Comparison of ENCODE assay signal across 11 cellular contexts in the genomic region with DNA sequence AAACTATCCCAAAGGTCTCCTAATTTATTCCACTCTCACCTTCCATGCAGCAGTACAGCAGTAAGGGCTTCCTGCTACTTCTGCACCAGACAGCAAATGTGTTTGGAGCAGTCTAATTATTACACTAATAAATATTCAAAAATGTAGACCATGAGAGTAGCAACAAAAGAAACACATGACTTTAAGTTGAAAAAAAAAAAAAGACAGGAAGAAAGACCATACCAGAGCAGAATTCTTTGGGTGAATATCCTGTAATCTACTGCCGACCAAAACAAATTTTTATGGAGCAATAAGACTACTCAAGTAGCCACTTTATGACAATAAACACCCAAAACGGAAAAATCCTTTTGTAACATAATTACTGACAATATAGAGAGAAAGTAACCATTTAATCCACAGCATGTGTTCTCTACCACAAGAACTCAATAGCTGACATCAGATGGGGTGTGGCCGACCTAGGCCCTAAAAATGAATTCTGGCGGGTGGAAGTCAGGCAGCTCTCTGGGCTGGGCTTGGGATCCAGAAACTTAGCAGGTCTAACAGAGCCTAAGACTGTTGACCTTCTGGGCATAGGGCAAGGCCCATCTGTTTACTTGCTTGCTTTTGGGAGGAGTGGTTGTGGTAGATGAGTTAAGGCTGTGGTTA. TPM values are rescaled to one million over a fixed set of nuclear protein-coding genes. Genes with fewer than 3 reads are reported as not detected.
DNase-seq lines count a peak whose midpoint lies in the region; ATAC-seq and TF ChIP-seq lines count a peak whose summit lies in the region.
"Had no signal": no experiment of that assay in that cellular context is flagged by ENCODE, and none has a peak within 500 bp of the region (broad histone marks: within the 10 kb centered on the region; RNA-seq: fewer than 3 reads in every experiment).

No MANE protein-coding gene starts in this region.

- no peaks in the 10 kb centered on the region for H4K20me1 ChIP-seq in H9 (ENCODE audit: control insufficient read depth, insufficient read depth, insufficient read length)

- no peaks in the 10 kb centered on the region for H3K79me1 ChIP-seq in H9 (ENCODE audit: insufficient read depth, low read depth, low read length, poor library complexity, severe bottlenecking)

- H3K4ac ChIP-seq in H9 (ENCODE audit: low read depth, low read length), result no peak overlapping the region

- H2BK20ac ChIP-seq in H9 (ENCODE audit: low read depth, low read length, poor library complexity, severe bottlenecking), result no peak overlapping the region

- POLR2A ChIA-PET in activated CD8-positive, alpha-beta T cell treated with anti-CD3 and anti-CD28 coated beads for 36 hours (lab: Charles Lee), result interaction anchor here (0.6 to 1.2 kb wide), 2 partner anchors 62 to 105 kb away, joined by 3 to 4 read pairs; no protein-coding TSS in a partner anchor

- no peak overlapping the region for H2BK15ac ChIP-seq in H9 (ENCODE audit: low read depth, low read length)

- H3K4me1 Mint-ChIP-seq in activated CD8-positive, alpha-beta T cell treated with anti-CD3 and anti-CD28 coated beads for 36 hours (ENCODE audit: low read depth), result peaks cover 60% of the 10 kb centered on the region
- peaks cover 17 to 26% of the 10 kb centered on the region in 2 experiments for H3K4me1 Mint-ChIP-seq in H9

- no peak overlapping the region for H4K91ac ChIP-seq in H9 (ENCODE audit: insufficient read length, low read depth, low read length)

- no peak overlapping the region for H3K14ac ChIP-seq in H9 (ENCODE audit: insufficient read depth, low read length)

- H4K5ac ChIP-seq in H9 (ENCODE audit: insufficient read length, low read depth, low read length), result no peak overlapping the region

- H2BK120ac ChIP-seq in H9 (ENCODE audit: low read depth, low read length, poor library complexity, severe bottlenecking), result no peak overlapping the region

- intact Hi-C loops in activated CD8-positive, alpha-beta T cell treated with anti-CD3 and anti-CD28 coated beads for 36 hours (cut with micrococcal nuclease), result loop anchor here (5.0 to 10.0 kb wide), 8 partner anchors 37 to 1195 kb away; no protein-coding TSS in a partner anchor

- no peaks in the 10 kb centered on the region for H3K9me3 Mint-ChIP-seq in activated CD8-positive, alpha-beta T cell treated with anti-CD3 and anti-CD28 coated beads for 36 hours
- H3K9me3 Mint-ChIP-seq in H9, result no peaks in the 10 kb centered on the region

- no peak overlapping the region for H3K18ac ChIP-seq in H9 (ENCODE audit: insufficient read length, low read depth, low read length)

- ATAC-seq in activated CD8-positive, alpha-beta T cell treated with anti-CD3 and anti-CD28 coated beads for 36 hours, result no peak
- no peak for ATAC-seq in GM21390 (IDR thresholded peaks at IDR 0.05; ENCODE audit: unreplicated experiment)

- H3K36me3 Mint-ChIP-seq in activated CD8-positive, alpha-beta T cell treated with anti-CD3 and anti-CD28 coated beads for 36 hours (ENCODE audit: low read depth), result peaks cover 4% of the 10 kb centered on the region
- no peaks in the 10 kb centered on the region for H3K36me3 Mint-ChIP-seq in H9 (ENCODE audit: insufficient read depth in 1 of 3, low read depth in 3 of 3)

- peak overlapping the region; percentile 94 for H3K27ac Mint-ChIP-seq in activated CD8-positive, alpha-beta T cell treated with anti-CD3 and anti-CD28 coated beads for 36 hours
- no peak overlapping the region for H3K27ac Mint-ChIP-seq in H9

- peaks cover 7% of the 10 kb centered on the region for H3K23me2 ChIP-seq in H9 (ENCODE audit: insufficient read length, low read depth, low read length, poor library complexity, severe bottlenecking)

- H3K27ac ChIP-seq in H9 (ENCODE audit: insufficient read length, low read depth, low read length), result no peak overlapping the region

- H3K23ac ChIP-seq in H9 (ENCODE audit: insufficient read length, low read depth, low read length), result no peak overlapping the region

- no peaks in the 10 kb centered on the region for H3K9me3 ChIP-seq in H9 (ENCODE audit: control insufficient read depth, low read depth, low read length)

- H4K8ac ChIP-seq in H9 (replicated peaks; ENCODE audit: insufficient read length, low read depth, low read length), result no peak overlapping the region

- no peak overlapping the region for H2BK5ac ChIP-seq in H9 (ENCODE audit: insufficient read length, low read length)

- H3K4me3 Mint-ChIP-seq in activated CD8-positive, alpha-beta T cell treated with anti-CD3 and anti-CD28 coated beads for 36 hours, result peak overlapping the region; percentile 62
- H3K4me3 Mint-ChIP-seq in H9, result no peak overlapping the region; a peak in 1 of 5 replicates

- CTCF ChIA-PET in activated CD8-positive, alpha-beta T cell treated with anti-CD3 and anti-CD28 coated beads for 36 hours (lab: Charles Lee), result interaction anchor here (1.9 kb wide), 1 partner anchor 158 kb away, joined by 9 read pairs; no protein-coding TSS in a partner anchor

- no peak for TF ChIP-seq CTCF in activated CD8-positive, alpha-beta T cell treated with anti-CD3 and anti-CD28 coated beads for 36 hours (IDR thresholded peaks at IDR 0.05)
- no peak for TF ChIP-seq CTCF in H9 (conservative IDR thresholded peaks at IDR 0.05)

- H2AFZ ChIP-seq in H9 (ENCODE audit: low read length), result no peak overlapping the region

- peak; percentile 24 for DNase-seq in stimulated activated CD4-positive, alpha-beta T cell treated with anti-CD3 and anti-CD28 coated beads, Interleukin-15, amount 100 ng/mL, for 24 hours
- DNase-seq in stimulated activated CD4-positive, alpha-beta T cell treated with anti-CD3 and anti-CD28 coated beads, Interleukin-2, amount 100 ng/mL, for 48 hours, result no peak
- peak; percentile 39 for DNase-seq in activated CD8-positive, alpha-beta T cell treated with anti-CD3 and anti-CD28 coated beads for 36 hours
- DNase-seq in iris pigment epithelial cell (ENCODE audit: low read depth) (peak; percentile 32), cerebellum (ENCODE audit: low spot score) (no peak), H9 (no peak)
- DNase-seq in NK-92 treated with Interleukin-12 subunit alpha and Interleukin-12 subunit beta, amount 100 ng/mL, for 24 hours (lab: John Stamatoyannopoulos, UW), result no peak
- DNase-seq: GOT3, Kasumi-1, midbrain had no signal

- H2AK5ac ChIP-seq in H9 (ENCODE audit: insufficient read length, low read length), result no peak overlapping the region

- H3K9ac ChIP-seq in H9 (ENCODE audit: extremely low read depth, insufficient read length, low read length), result no peak overlapping the region

- H3K56ac ChIP-seq in H9 (ENCODE audit: insufficient read length, low read depth, low read length), result no peak overlapping the region

- no peak overlapping the region for H2BK12ac ChIP-seq in H9 (ENCODE audit: insufficient read length, low read depth, low read length)

- no peak overlapping the region for H3K4me2 ChIP-seq in H9 (ENCODE audit: insufficient read depth, insufficient read length, low read length)

- H3K27me3 Mint-ChIP-seq in activated CD8-positive, alpha-beta T cell treated with anti-CD3 and anti-CD28 coated beads for 36 hours, result no peaks in the 10 kb centered on the region
- peaks cover 9% of the 10 kb centered on the region for H3K27me3 Mint-ChIP-seq in H9 (ENCODE audit: low read depth)

- no peak overlapping the region for H3T11ph ChIP-seq in H9 (ENCODE audit: low read length)

- H3K79me2 ChIP-seq in H9 (ENCODE audit: insufficient read depth, low read length), result peaks cover 4% of the 10 kb centered on the region; the same call in 1 of the 2 replicates

- WGBS in H9 (ENCODE audit: extremely low coverage, insufficient read length, low lambda C conversion rate), result no CpG with 5 or more reads among the region's 4 CpGs

- no peaks in the 10 kb centered on the region; the same call in 1 of the 2 replicates for H3K4me1 ChIP-seq in H9 (ENCODE audit: insufficient read depth, low read length)

- H3K27me3 ChIP-seq in H9 (ENCODE audit: insufficient read depth, low read length), result no peaks in the 10 kb centered on the region

RNA-seq across cellular contexts. Expression of a gene that starts 4.6 kb away (rescaled TPM):
- total RNA-seq in activated CD8-positive, alpha-beta T cell treated with anti-CD3 and anti-CD28 coated beads for 36 hours, result 10 to 100 TPM; 17.1 to 19.6 TPM
- 88.5 TPM for total RNA-seq in cerebellum
- 9.7 and 10.8 TPM in 2 replicates for total RNA-seq in H9 (2021)

Comparison
In these comparisons a context has a peak if more than half of its experiments do, and no peak if none do; other contexts are left out.
1. DNase-seq: peak in stimulated activated CD4-positive, alpha-beta T cell treated with anti-CD3 and anti-CD28 coated beads, Interleukin-15, amount 100 ng/mL, for 24 hours (single experiment), activated CD8-positive, alpha-beta T cell treated with anti-CD3 and anti-CD28 coated beads for 36 hours (single experiment) and iris pigment epithelial cell (single experiment); none in stimulated activated CD4-positive, alpha-beta T cell treated with anti-CD3 and anti-CD28 coated beads, Interleukin-2, amount 100 ng/mL, for 48 hours (0 of 2), cerebellum (single experiment), NK-92 treated with Interleukin-12 subunit alpha and Interleukin-12 subunit beta, amount 100 ng/mL, for 24 hours (single experiment) and H9 (single experiment).